ENCODE assay signal across 13 cellular contexts in the genomic region with DNA sequence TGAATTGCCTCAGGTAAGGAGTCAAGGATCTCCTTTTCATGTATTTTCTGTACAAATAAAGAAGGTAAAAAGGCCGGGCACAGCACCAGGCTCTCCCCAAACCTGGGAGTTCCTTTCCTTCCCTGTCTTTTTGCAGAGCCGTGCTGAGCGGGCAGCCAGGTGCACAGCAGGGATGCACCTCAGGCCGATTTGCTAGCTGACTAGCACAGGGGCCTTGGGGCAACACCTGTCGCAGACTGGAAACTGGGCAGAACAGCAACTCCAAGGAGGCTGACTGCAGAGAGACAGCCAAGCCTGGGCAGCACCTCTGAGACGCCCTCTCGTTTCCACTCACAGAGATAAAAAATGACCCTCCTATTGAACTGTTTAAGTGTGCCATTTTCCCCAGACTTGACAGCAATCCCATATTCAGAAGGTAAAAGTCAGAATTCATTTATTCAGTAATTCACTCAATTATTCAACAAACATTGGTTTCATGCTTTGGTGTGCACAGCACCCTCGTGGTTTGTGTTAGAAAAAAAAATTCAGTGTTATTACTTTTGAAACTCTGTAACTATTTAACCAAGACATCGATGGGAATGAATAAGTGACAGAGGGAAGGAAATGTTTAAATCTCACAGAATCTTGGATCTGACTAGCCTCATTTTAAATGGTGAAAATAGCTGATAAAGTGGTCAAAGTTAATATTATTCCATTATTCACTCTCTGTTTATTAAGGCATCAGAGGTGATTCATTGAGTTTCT.
"Had no signal": no experiment of that assay in that cellular context is flagged by ENCODE, and none has a peak within 500 bp of the region (broad histone marks: within the 10 kb centered on the region; RNA-seq: fewer than 3 reads in every experiment).

No MANE protein-coding gene starts in this region.

- ATAC-seq: activated naive CD8-positive, alpha-beta T cell treated with anti-CD3 and anti-CD28 coated beads, Interleukin-2, amount 50 U/mL, for 24 hours; naive thymus-derived CD4-positive, alpha-beta T cell; stimulated activated naive B cell treated with anti-CD40 and anti-IgM and Interleukin-4, amounts not matched to agents 10 μg/mL and 1 μg/mL and 100 μg/mL, for 72 hours had no signal

- H3K27me3 ChIP-seq: gastroesophageal sphincter, heart right ventricle had no signal

- H3K36me3 ChIP-seq: gastroesophageal sphincter, heart right ventricle, left ventricle myocardium inferior had no signal

- H3K36me3 Mint-ChIP-seq: memory B cell; naive thymus-derived CD4-positive, alpha-beta T cell; stimulated activated naive B cell treated with anti-CD40 and anti-IgM and Interleukin-4, amounts not matched to agents 10 μg/mL and 1 μg/mL and 100 μg/mL, for 72 hours had no signal

- DNase-seq: activated CD4-positive, CD25-positive, alpha-beta regulatory T cell treated with anti-CD3 and anti-CD28 coated beads, Interleukin-2, amount 50 U/mL, for 72 hours; activated naive CD4-positive, alpha-beta T cell treated with Interleukin-2 at 50 U/mL for 16 hours; activated naive CD8-positive, alpha-beta T cell treated with anti-CD3 and anti-CD28 coated beads, Interleukin-2, amount 50 U/mL, for 24 hours; activated T-cell treated with anti-CD3 and anti-CD28 coated beads for 4 hours; heart right ventricle; left ventricle myocardium inferior; mucosa of descending colon; naive thymus-derived CD4-positive, alpha-beta T cell; stimulated activated CD4-positive, alpha-beta T cell treated with anti-CD3 and anti-CD28 coated beads, Interleukin-4, amount 100 ng/mL, for 1 hour; stimulated activated naive B cell treated with anti-CD40 and anti-IgM and Interleukin-4, amounts not matched to agents 10 μg/mL and 1 μg/mL and 100 μg/mL, for 72 hours; T-helper 9 cell had no signal

- H3K9me3 ChIP-seq: gastroesophageal sphincter, heart right ventricle, left ventricle myocardium inferior, mucosa of descending colon had no signal

- H3K27ac Mint-ChIP-seq: activated naive CD8-positive, alpha-beta T cell treated with anti-CD3 and anti-CD28 coated beads, Interleukin-2, amount 50 U/mL, for 24 hours; memory B cell; naive thymus-derived CD4-positive, alpha-beta T cell; stimulated activated naive B cell treated with anti-CD40 and anti-IgM and Interleukin-4, amounts not matched to agents 10 μg/mL and 1 μg/mL and 100 μg/mL, for 72 hours had no signal

- H3K9me3 Mint-ChIP-seq: activated naive CD8-positive, alpha-beta T cell treated with anti-CD3 and anti-CD28 coated beads, Interleukin-2, amount 50 U/mL, for 24 hours; memory B cell had no signal

- H3K4me3 ChIP-seq: gastroesophageal sphincter, heart right ventricle, left ventricle myocardium inferior, mucosa of descending colon had no signal
